14 cellular contexts compared by ENCODE assay signal in genomic region chr20:54654460-54654859, GRCh38.
DNase-seq lines count a peak whose midpoint lies in the region; FAIRE-seq and TF ChIP-seq lines count a peak whose summit lies in the region.
"Had no signal": no experiment of that assay in that cellular context is flagged by ENCODE, and none has a peak within 500 bp of the region (broad histone marks: within the 10 kb centered on the region; RNA-seq: fewer than 3 reads in every experiment).

No MANE protein-coding gene starts in this region.

- no peak overlapping the region for H2AK5ac ChIP-seq in H1 (ENCODE audit: low read depth, low read length)

- no peak overlapping the region for H3K56ac ChIP-seq in H1 (replicated peaks; ENCODE audit: insufficient read length, low read depth, low read length)

- H3K4me1 ChIP-seq in H1 (replicated peaks in 1 of 4; ENCODE audit: control insufficient read depth in 3 of 4, insufficient read depth in 4 of 4, low read length in 3 of 4) (no peaks in the 10 kb centered on the region), neural progenitor cell (peaks cover 16% of the 10 kb centered on the region)
- H3K4me1 ChIP-seq: A549 had no signal

- CTCF ChIA-PET in H1 (lab: Charles Lee; ENCODE audit: partially characterized antibody) = no interaction called here

- H3K9me3 ChIP-seq in H1 (ENCODE audit: insufficient read depth in 2 of 2, low read depth in 1 of 2, low read length in 1 of 2) = no peaks in the 10 kb centered on the region
- H3K9me3 ChIP-seq in neural progenitor cell (ENCODE audit: low read depth) = no peaks in the 10 kb centered on the region
- H3K9me3 ChIP-seq: A549, Caco-2 had no signal

- H3K27ac ChIP-seq in H1 (ENCODE audit: low read depth, low read length) (no peak overlapping the region), neural progenitor cell (no peak overlapping the region)
- H3K27ac ChIP-seq: A549, HL-60 had no signal

- no peak for FAIRE-seq in H1 (lab: Jason Lieb, UNC)
- FAIRE-seq: A549, H54 had no signal

- H3F3A ChIP-seq in neural progenitor cell (ENCODE audit: low read depth) = no peaks in the 10 kb centered on the region

- H3K36me3 ChIP-seq in H1 (ENCODE audit: control insufficient read depth in 2 of 4, insufficient read depth in 4 of 4, low read length in 3 of 4) (no peaks in the 10 kb centered on the region), neural progenitor cell (no peaks in the 10 kb centered on the region)

- H3K4me3 ChIP-seq in H1 (ENCODE audit: extremely low read depth in 1 of 4, insufficient read depth in 2 of 4, low read depth in 3 of 4, low read length in 4 of 4) (no peak overlapping the region), neural progenitor cell (no peak overlapping the region)
- H3K4me3 ChIP-seq: A549 had no signal

- no peak overlapping the region for H2BK120ac ChIP-seq in H1 (replicated peaks; ENCODE audit: low read depth, low read length)

- POLR2A ChIA-PET in H1 (lab: Charles Lee; ENCODE audit: partially characterized antibody) = no interaction called here

- no peak overlapping the region for H3K23ac ChIP-seq in H1 (ENCODE audit: insufficient read length)

- H2AFZ ChIP-seq in H1 (ENCODE audit: low read length) = peak overlapping the region; percentile 40; the same call in 1 of the 2 replicates
- peak overlapping the region; percentile 89 for H2AFZ ChIP-seq in neural progenitor cell (replicated peaks)

- no peak overlapping the region for H4K8ac ChIP-seq in H1 (ENCODE audit: extremely low read depth, insufficient read depth, low read length)

- H3K79me2 ChIP-seq in H1 (ENCODE audit: control insufficient read depth in 1 of 2, insufficient read depth in 2 of 2, low read length in 2 of 2) (no peaks in the 10 kb centered on the region), neural progenitor cell (ENCODE audit: low read depth) (no peaks in the 10 kb centered on the region)

- peaks cover 60% of the 10 kb centered on the region for H3K4me1 Mint-ChIP-seq in neural progenitor cell
- H3K4me1 Mint-ChIP-seq: CD8-positive, alpha-beta memory T cell had no signal

- no peak for TF ChIP-seq EP300 in H1 (IDR thresholded peaks at IDR 0.05; ENCODE audit: borderline replicate concordance in 1 of 2, low read depth in 2 of 2, low read length in 2 of 2)

- DNase-seq in astrocyte of the hippocampus (ENCODE audit: low read depth, low spot score) (peak; percentile 8), H1 (ENCODE audit: low read depth in 1 of 2, low spot score in 2 of 2) (no peak), left kidney (ENCODE audit: low read depth, low spot score) (peak; percentile 48), neural progenitor cell (ENCODE audit: low spot score) (no peak), cortex of kidney (lab: John Stamatoyannopoulos, UW) (no peak), NCI-H2196 treated with DMSO at 0.1 percent for 48 hours (lab: John Stamatoyannopoulos, UW; ENCODE audit: unreplicated experiment) (no peak), GDM1 (lab: John Stamatoyannopoulos, UW) (no peak)
- DNase-seq: Caco-2; CD8-positive, alpha-beta memory T cell; DND-41; GF-D8 had no signal

- no peak overlapping the region for H2BK20ac ChIP-seq in H1 (ENCODE audit: low read length)

- TF ChIP-seq RAD21 in H1 (IDR thresholded peaks at IDR 0.05 in 1 of 2, conservative IDR thresholded peaks at IDR 0.05 in 1 of 2; ENCODE audit: low read depth in 2 of 2, low read length in 2 of 2) = no peak

- H3K14ac ChIP-seq in H1 (ENCODE audit: insufficient read length) = no peak overlapping the region

- H2BK15ac ChIP-seq in H1 (ENCODE audit: low read length) = no peak overlapping the region

- H4K91ac ChIP-seq in H1 (replicated peaks; ENCODE audit: insufficient read length, low read length) = no peak overlapping the region

- H3K9me3 Mint-ChIP-seq in neural progenitor cell = peaks cover 7% of the 10 kb centered on the region

- H3K27me3 ChIP-seq in H1 (replicated peaks in 1 of 4; ENCODE audit: control insufficient read depth in 3 of 4, extremely low read depth in 1 of 4, insufficient read depth in 3 of 4, low read length in 3 of 4) = no peaks in the 10 kb centered on the region
- H3K27me3 ChIP-seq in neural progenitor cell = no peaks in the 10 kb centered on the region

- H4K5ac ChIP-seq in H1 (ENCODE audit: insufficient read length, low read depth, low read length) = no peak overlapping the region

- WGBS in H1 (ENCODE audit: extremely low coverage in 1 of 2, insufficient coverage in 1 of 2, insufficient read length in 1 of 2, insufficient replicate concordance in 2 of 2, low coverage in 1 of 2, low lambda C conversion rate in 2 of 2, missing lambda C conversion rate in 1 of 2), 2 experiments = 66% methylated on average over 4 of the region's 4 CpGs; no CpG with 5 or more reads in 1 of the 2 experiments

- H3K27ac Mint-ChIP-seq in neural progenitor cell = peak overlapping the region; percentile 96

- H3K4ac ChIP-seq in H1 (replicated peaks; ENCODE audit: insufficient read length, low read depth, low read length) = no peak overlapping the region

- H3K27me3 Mint-ChIP-seq in neural progenitor cell (ENCODE audit: insufficient read depth, low read depth) = peaks cover 4% of the 10 kb centered on the region

- H4K20me1 ChIP-seq in H1 (replicated peaks in 1 of 2; ENCODE audit: control insufficient read depth in 1 of 2, insufficient read depth in 2 of 2, low read length in 2 of 2) = no peaks in the 10 kb centered on the region
- no peaks in the 10 kb centered on the region for H4K20me1 ChIP-seq in neural progenitor cell (ENCODE audit: low read depth)

- H3K18ac ChIP-seq in H1 (ENCODE audit: extremely low read depth, low read length) = no peak overlapping the region

- H3K4me3 Mint-ChIP-seq in neural progenitor cell = no peak overlapping the region
- H3K4me3 Mint-ChIP-seq: CD8-positive, alpha-beta memory T cell had no signal

- H3K23me2 ChIP-seq in H1 (ENCODE audit: low read depth, low read length) = no peaks in the 10 kb centered on the region

- TF ChIP-seq CTCF in H1 (IDR thresholded peaks at IDR 0.05; ENCODE audit: control extremely low read depth in 1 of 3, insufficient read depth in 1 of 3, low read depth in 1 of 3, low read length in 3 of 3) (no peak), neural progenitor cell (IDR thresholded peaks at IDR 0.05) (no peak)

- H3K9ac ChIP-seq in H1 (replicated peaks in 1 of 4; ENCODE audit: extremely low read depth in 1 of 4, low read depth in 3 of 4, low read length in 3 of 4) = no peak overlapping the region
- no peak overlapping the region for H3K9ac ChIP-seq in neural progenitor cell

- H2BK12ac ChIP-seq in H1 (ENCODE audit: low read depth, low read length) = no peak overlapping the region

- peaks cover 7% of the 10 kb centered on the region for H3K36me3 Mint-ChIP-seq in neural progenitor cell
- H3K36me3 Mint-ChIP-seq: CD8-positive, alpha-beta memory T cell had no signal

- H2BK5ac ChIP-seq in H1 (ENCODE audit: low read depth, low read length) = no peak overlapping the region

- no peak overlapping the region for H3K4me2 ChIP-seq in H1 (ENCODE audit: insufficient read depth in 1 of 2, low read depth in 2 of 2, low read length in 2 of 2)
- H3K4me2 ChIP-seq in neural progenitor cell = peak overlapping the region; percentile 18
- H3K4me2 ChIP-seq: A549 had no signal

- H3K79me1 ChIP-seq in H1 (ENCODE audit: low read depth, low read length) = no peaks in the 10 kb centered on the region

- TF ChIP-seq POLR2A in H1 (IDR thresholded peaks at IDR 0.05; ENCODE audit: control extremely low read depth in 1 of 2, low read depth in 2 of 2, low read length in 2 of 2) = no peak

TF ChIP-seq in H1, 55 proteins besides CTCF, POLR2A, EP300 and RAD21:
- TF ChIP-seq ATF3 (IDR thresholded peaks at IDR 0.05; ENCODE audit: insufficient read depth, low read depth, low read length) (no peak), SIN3A (conservative IDR thresholded peaks at IDR 0.05 in 1 of 2, IDR thresholded peaks at IDR 0.05 in 1 of 2; ENCODE audit: low read depth in 1 of 2, low read length in 2 of 2) (no peak), CHD1 (IDR thresholded peaks at IDR 0.05; ENCODE audit: low read depth, low read length) (no peak), BACH1 (IDR thresholded peaks at IDR 0.05; ENCODE audit: low read length) (no peak), E2F6 (IDR thresholded peaks at IDR 0.05) (no peak), HDAC2 (IDR thresholded peaks at IDR 0.05; ENCODE audit: borderline replicate concordance in 1 of 2, low read depth in 2 of 2, low read length in 2 of 2) (no peak), ZNF274 (IDR thresholded peaks at IDR 0.05; ENCODE audit: borderline replicate concordance, extremely low read depth, low read length) (no peak), JUND (IDR thresholded peaks at IDR 0.05; ENCODE audit: low read length) (no peak), CBX8 (IDR thresholded peaks at IDR 0.05; ENCODE audit: borderline replicate concordance, low read depth, low read length) (no peak), SIX5 (IDR thresholded peaks at IDR 0.05; ENCODE audit: low read depth, low read length) (no peak), GTF2F1 (IDR thresholded peaks at IDR 0.05; ENCODE audit: borderline replicate concordance, low read depth, low read length) (no peak), SRF (IDR thresholded peaks at IDR 0.05; ENCODE audit: low read depth, low read length) (no peak), BRCA1 (IDR thresholded peaks at IDR 0.05; ENCODE audit: low read depth, low read length) (no peak), SUZ12 (IDR thresholded peaks at IDR 0.05; ENCODE audit: low read length) (no peak), FOSL1 (IDR thresholded peaks at IDR 0.05; ENCODE audit: insufficient read depth, low read depth, low read length) (no peak)

Comparison
In these comparisons a context has a peak if more than half of its experiments do, and no peak if none do; other contexts are left out.
1. DNase-seq: peak in astrocyte of the hippocampus (single experiment) and left kidney (single experiment); none in H1 (0 of 2), neural progenitor cell (single experiment), cortex of kidney (single experiment), NCI-H2196 treated with DMSO at 0.1 percent for 48 hours (single experiment) and GDM1 (single experiment).